Comparison of ENCODE assay signal across 12 cellular contexts in the genomic region with DNA sequence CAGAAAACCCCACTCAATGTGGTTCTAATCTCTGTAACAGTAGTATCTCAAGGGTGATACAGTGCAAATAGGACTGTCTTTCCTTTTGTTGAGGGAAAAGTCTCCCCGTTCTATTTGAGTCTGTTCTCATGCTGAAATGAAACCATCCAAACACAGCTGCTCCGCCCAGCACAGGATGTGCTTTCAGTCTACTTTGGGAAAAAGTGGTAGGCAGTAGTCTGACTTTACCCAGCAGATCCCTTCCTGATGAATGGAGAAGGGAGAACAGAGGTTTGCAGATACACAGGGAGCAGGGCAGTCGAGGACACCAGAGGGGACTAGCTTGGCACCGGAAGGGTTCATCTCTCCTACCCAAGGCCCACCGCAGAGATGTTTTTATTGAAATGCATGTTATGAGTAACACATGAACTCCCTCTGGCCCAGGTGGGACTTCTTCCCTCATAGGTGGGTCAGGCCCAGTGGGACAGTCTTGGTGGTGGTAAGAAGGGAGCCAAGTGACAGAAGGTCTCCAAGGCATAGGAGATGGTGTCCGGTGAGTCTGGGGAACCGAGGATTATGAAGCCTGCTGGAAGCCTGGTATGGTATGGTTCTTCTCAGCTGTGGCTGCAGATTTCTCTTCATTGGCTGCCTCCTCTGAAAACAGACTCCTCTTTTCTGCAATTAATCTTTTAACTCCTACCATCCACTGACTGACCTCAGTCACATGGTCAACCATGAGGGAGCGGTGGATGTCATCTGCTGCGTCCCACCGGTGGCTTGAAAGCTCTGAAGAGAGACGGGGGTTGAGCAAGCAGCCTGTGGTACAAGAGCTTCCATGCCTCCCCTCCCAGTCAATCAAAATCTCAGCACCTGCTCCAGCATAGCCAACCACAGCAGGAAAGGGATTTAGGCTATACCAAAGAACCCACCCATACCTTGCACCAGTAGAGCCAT. TPM values are rescaled to one million over a fixed set of nuclear protein-coding genes. Genes with fewer than 3 reads are reported as not detected.
DNase-seq lines count a peak whose midpoint lies in the region; ATAC-seq and TF ChIP-seq lines count a peak whose summit lies in the region.
"Had no signal": no experiment of that assay in that cellular context is flagged by ENCODE, and none has a peak within 500 bp of the region (broad histone marks: within the 10 kb centered on the region; RNA-seq: fewer than 3 reads in every experiment).

No MANE protein-coding gene starts in this region.

- peaks cover 29% of the 10 kb centered on the region for H3K36me3 Mint-ChIP-seq in osteocyte (ENCODE audit: unreplicated experiment)
- peaks cover 14 to 65% (median 43%) of the 10 kb centered on the region in 3 experiments; a peak in 6 of 7 replicates for H3K36me3 Mint-ChIP-seq in H9 (ENCODE audit: insufficient read depth in 1 of 3, low read depth in 3 of 3)

- H3K9me3 Mint-ChIP-seq in osteocyte (ENCODE audit: unreplicated experiment): no peaks in the 10 kb centered on the region
- no peaks in the 10 kb centered on the region for H3K9me3 Mint-ChIP-seq in H9

- no peak overlapping the region for H2AK5ac ChIP-seq in H9 (ENCODE audit: insufficient read length, low read length)

- H2BK5ac ChIP-seq in H9 (ENCODE audit: insufficient read length, low read length): no peak overlapping the region

- no peak overlapping the region for H3K18ac ChIP-seq in H9 (ENCODE audit: insufficient read length, low read depth, low read length)

- H3K79me1 ChIP-seq in H9 (ENCODE audit: insufficient read depth, low read depth, low read length, poor library complexity, severe bottlenecking): no peaks in the 10 kb centered on the region

- H3K9me3 ChIP-seq in HEK293 (ENCODE audit: control insufficient read depth, insufficient read depth, low read depth, low read length): no peaks in the 10 kb centered on the region
- H3K9me3 ChIP-seq in duodenal mucosa (ENCODE audit: control insufficient read depth in 1 of 2, low read length in 2 of 2): no peaks in the 10 kb centered on the region
- H3K9me3 ChIP-seq in H9 (ENCODE audit: control insufficient read depth, low read depth, low read length): no peaks in the 10 kb centered on the region
- H3K9me3 ChIP-seq: suprapubic skin had no signal

- H3K4me3 ChIP-seq in ACC112 (ENCODE audit: low read depth, low read length) (no peak overlapping the region), HEK293 (ENCODE audit: low read depth, low read length) (no peak overlapping the region), duodenal mucosa (ENCODE audit: low read depth in 1 of 2, low read length in 2 of 2) (no peak overlapping the region)
- H3K4me3 ChIP-seq: suprapubic skin had no signal

- H2AFZ ChIP-seq in ACC112 (ENCODE audit: low read length, unreplicated experiment): no peak overlapping the region
- no peak overlapping the region for H2AFZ ChIP-seq in H9 (ENCODE audit: low read length)

- TF ChIP-seq CTCF in HEK293 (tag by site-specific recombination; IDR thresholded peaks at IDR 0.05) (no peak), osteocyte (IDR thresholded peaks at IDR 0.05) (no peak), H9 (conservative IDR thresholded peaks at IDR 0.05) (no peak)

- H4K91ac ChIP-seq in H9 (ENCODE audit: insufficient read length, low read depth, low read length): no peak overlapping the region

- H3K23ac ChIP-seq in H9 (ENCODE audit: insufficient read length, low read depth, low read length): no peak overlapping the region

- POLR2A ChIA-PET in HEK293 (lab: Yijun Ruan, JAX): interaction anchor here (1.1 kb wide), 1 partner anchor 97 kb away, joined by 9 read pairs; a partner anchor contains a TSS

- H2BK12ac ChIP-seq in H9 (ENCODE audit: insufficient read length, low read depth, low read length): no peak overlapping the region

- H3K56ac ChIP-seq in H9 (ENCODE audit: insufficient read length, low read depth, low read length): no peak overlapping the region

- CTCF ChIA-PET in HEK293 (lab: Yijun Ruan, JAX): interaction anchor here (0.6 kb wide), 1 partner anchor 13 kb away, joined by 3 read pairs; no protein-coding TSS in a partner anchor

- H3K9ac ChIP-seq in duodenal mucosa (ENCODE audit: low read depth in 1 of 2, low read length in 2 of 2) (peak overlapping the region in 1 of 2 donors; percentile 12), H9 (ENCODE audit: extremely low read depth, insufficient read length, low read length) (no peak overlapping the region)
- H3K9ac ChIP-seq: KMS-11 had no signal

- H2BK15ac ChIP-seq in H9 (ENCODE audit: low read depth, low read length): no peak overlapping the region

- DNase-seq in osteocyte (ENCODE audit: extremely low spot score, unreplicated experiment) (peak; percentile 66), substantia nigra (lab: John Stamatoyannopoulos, UW) (no peak), H9 (no peak)
- DNase-seq: DMS 273 treated with DMSO at 0.1 percent for 48 hours, NCI-H524 treated with DMSO at 0.1 percent for 48 hours had no signal

- H3K23me2 ChIP-seq in H9 (ENCODE audit: insufficient read length, low read depth, low read length, poor library complexity, severe bottlenecking): peaks cover 7% of the 10 kb centered on the region

- no peak overlapping the region for H3K14ac ChIP-seq in H9 (ENCODE audit: insufficient read depth, low read length)

- H4K20me1 ChIP-seq in H9 (ENCODE audit: control insufficient read depth, insufficient read depth, insufficient read length): no peaks in the 10 kb centered on the region

- peaks cover 29% of the 10 kb centered on the region for H3K79me2 ChIP-seq in ACC112 (ENCODE audit: control insufficient read depth, insufficient read depth, low read length, unreplicated experiment)
- no peaks in the 10 kb centered on the region; the same call in 1 of the 2 replicates for H3K79me2 ChIP-seq in H9 (ENCODE audit: insufficient read depth, low read length)

- H2BK20ac ChIP-seq in H9 (ENCODE audit: low read depth, low read length, poor library complexity, severe bottlenecking): no peak overlapping the region

- no peaks in the 10 kb centered on the region for H3K27me3 Mint-ChIP-seq in osteocyte (ENCODE audit: unreplicated experiment)
- no peaks in the 10 kb centered on the region for H3K27me3 Mint-ChIP-seq in H9 (ENCODE audit: low read depth)

- no peak overlapping the region for H3T11ph ChIP-seq in H9 (ENCODE audit: low read length)

- H3K27ac Mint-ChIP-seq in osteocyte (ENCODE audit: unreplicated experiment) (peak overlapping the region; percentile 93), H9 (no peak overlapping the region; a peak in 2 of 7 replicates)

- H3K36me3 ChIP-seq in ACC112 (ENCODE audit: insufficient read depth, low read length) (no peaks in the 10 kb centered on the region; the same call in 1 of the 2 replicates), HEK293 (ENCODE audit: control insufficient read depth in 2 of 2, insufficient read depth in 1 of 2, low read length in 2 of 2) (peaks cover 0 to 74% of the 10 kb centered on the region in 2 experiments), duodenal mucosa (ENCODE audit: control insufficient read depth in 1 of 2, insufficient read depth in 2 of 2, low read length in 2 of 2) (peaks cover 10 to 31% of the 10 kb centered on the region in 2 donors)

- H4K8ac ChIP-seq in H9 (replicated peaks; ENCODE audit: insufficient read length, low read depth, low read length): no peak overlapping the region

- H3K4me1 Mint-ChIP-seq in osteocyte (ENCODE audit: unreplicated experiment): peaks cover 48% of the 10 kb centered on the region
- H3K4me1 Mint-ChIP-seq in H9: peaks cover 28 to 31% of the 10 kb centered on the region in 2 experiments

- H3K4ac ChIP-seq in H9 (ENCODE audit: low read depth, low read length): no peak overlapping the region

- H3K27me3 ChIP-seq in ACC112 (ENCODE audit: insufficient read depth, low read length): no peaks in the 10 kb centered on the region
- no peaks in the 10 kb centered on the region for H3K27me3 ChIP-seq in duodenal mucosa (ENCODE audit: control insufficient read depth in 1 of 2, insufficient read depth in 2 of 2, low read length in 2 of 2)
- H3K27me3 ChIP-seq in H9 (ENCODE audit: insufficient read depth, low read length): no peaks in the 10 kb centered on the region
- H3K27me3 ChIP-seq: suprapubic skin had no signal

- no peak overlapping the region for H4K5ac ChIP-seq in H9 (ENCODE audit: insufficient read length, low read depth, low read length)

- H3K4me2 ChIP-seq in H9 (ENCODE audit: insufficient read depth, insufficient read length, low read length): no peak overlapping the region
- H3K4me2 ChIP-seq: KMS-11 had no signal

- H3K27ac ChIP-seq in ACC112 (ENCODE audit: low read depth, low read length): 0 out of 2 replicates have a peak overlapping the region, but pooled peaks have one; percentile 1
- 0 out of 2 replicates have a peak overlapping the region, but pooled peaks have one; percentile 4 for H3K27ac ChIP-seq in HEK293 (ENCODE audit: extremely low read depth, low read depth, low read length)
- H3K27ac ChIP-seq in duodenal mucosa (ENCODE audit: low read depth, low read length): peak overlapping the region; percentile 36
- no peak overlapping the region for H3K27ac ChIP-seq in substantia nigra (ENCODE audit: low read depth, low read length, poor library complexity, severe bottlenecking)
- H3K27ac ChIP-seq in H9 (ENCODE audit: insufficient read length, low read depth, low read length): no peak overlapping the region
- H3K27ac ChIP-seq: KMS-11 had no signal

- no CpG with 5 or more reads among the region's 11 CpGs for WGBS in H9 (ENCODE audit: extremely low coverage, insufficient read length, low lambda C conversion rate)

- H3K4me3 Mint-ChIP-seq in osteocyte (ENCODE audit: unreplicated experiment): no peak overlapping the region
- no peak overlapping the region for H3K4me3 Mint-ChIP-seq in H9

- no peak overlapping the region for H2BK120ac ChIP-seq in H9 (ENCODE audit: low read depth, low read length, poor library complexity, severe bottlenecking)

- no peak for ATAC-seq in activated CD4-positive, CD25-positive, alpha-beta regulatory T cell treated with anti-CD3 and anti-CD28 coated beads, Interleukin-2, amount 50 U/mL, for 24 hours
- no peak for ATAC-seq in GM18511 (IDR thresholded peaks at IDR 0.05; ENCODE audit: unreplicated experiment)

- H3K4me1 ChIP-seq in ACC112 (ENCODE audit: control insufficient read depth, insufficient read depth, low read length, unreplicated experiment) (peaks cover 53% of the 10 kb centered on the region), HEK293 (ENCODE audit: control insufficient read depth, insufficient read depth, low read length) (0 out of 2 replicates have a peak, but pooled peaks cover 1% of the 10 kb centered on the region), duodenal mucosa (ENCODE audit: control insufficient read depth in 1 of 2, insufficient read depth in 2 of 2, low read length in 2 of 2) (peaks cover 34 to 38% of the 10 kb centered on the region in 2 donors), H9 (ENCODE audit: insufficient read depth, low read length) (0 out of 2 replicates have a peak, but pooled peaks cover 7% of the 10 kb centered on the region)

RNA-seq across cellular contexts. Expression of a gene that starts 3.0 kb away (rescaled TPM):
- total RNA-seq in osteocyte (13.2 and 14.7 TPM in 2 replicates), H9 (2021) (7.7 and 10.1 TPM in 2 replicates)

RNA-seq across cellular contexts. Expression of a gene that starts 6.9 kb away (rescaled TPM):
- total RNA-seq in osteocyte: 41.9 and 43.7 TPM in 2 replicates
- total RNA-seq in H9 (2021): 49.3 and 54.0 TPM in 2 replicates

RNA-seq across cellular contexts. Expression of a gene that starts 14.0 kb away (rescaled TPM):
- total RNA-seq in osteocyte (62.3 and 70.7 TPM in 2 replicates), H9 (2021) (23.8 and 23.9 TPM in 2 replicates)

RNA-seq across cellular contexts. Expression of a gene that starts 14.2 kb away (rescaled TPM):
- total RNA-seq in osteocyte: 79.6 and 80.9 TPM in 2 replicates
- total RNA-seq in H9 (2021): 92.0 and 92.3 TPM in 2 replicates

Comparison
In these comparisons a context has a peak if more than half of its experiments do, and no peak if none do; other contexts are left out.
1. H3K27ac ChIP-seq: peak in ACC112 (single experiment), HEK293 (single experiment) and duodenal mucosa (single experiment); none in substantia nigra (single experiment) and H9 (single experiment).